In genomic region chr6:45003400-45003799, GRCh38 we compare ENCODE assay signal across 17 cellular contexts.
"Had no signal": no experiment of that assay in that cellular context is flagged by ENCODE, and none has a peak within 500 bp of the region (broad histone marks: within the 10 kb centered on the region; RNA-seq: fewer than 3 reads in every experiment).

No MANE protein-coding gene starts in this region.

- H3K4me3 ChIP-seq: colonic mucosa, left ventricle myocardium inferior, sigmoid colon, spleen, suprapubic skin, upper lobe of left lung had no signal

- H3K4me1 Mint-ChIP-seq: brain, nephron progenitor cell had no signal

- H3K36me3 ChIP-seq: colonic mucosa, left ventricle myocardium inferior, sigmoid colon, spleen, suprapubic skin, upper lobe of left lung had no signal

- H3K27me3 Mint-ChIP-seq: activated naive CD8-positive, alpha-beta T cell treated with anti-CD3 and anti-CD28 coated beads for 36 hours; brain; stimulated activated naive CD8-positive, alpha-beta T cell treated with anti-CD3 and anti-CD28 coated beads, Interleukin-15, Interleukin-2, amounts not matched to agents 100 ng/mL and 50 ng/mL, for 24 hours; T-cell had no signal

- H3K36me3 Mint-ChIP-seq: T-cell had no signal

- H3K27ac Mint-ChIP-seq: brain; nephron progenitor cell; stimulated activated naive CD8-positive, alpha-beta T cell treated with anti-CD3 and anti-CD28 coated beads, Interleukin-15, Interleukin-2, amounts not matched to agents 100 ng/mL and 50 ng/mL, for 24 hours had no signal

- H3K4me3 Mint-ChIP-seq: activated naive CD8-positive, alpha-beta T cell treated with anti-CD3 and anti-CD28 coated beads for 36 hours; brain; nephron progenitor cell; stimulated activated naive CD8-positive, alpha-beta T cell treated with anti-CD3 and anti-CD28 coated beads, Interleukin-15, Interleukin-2, amounts not matched to agents 100 ng/mL and 50 ng/mL, for 24 hours; T-cell had no signal

- H3K9me3 Mint-ChIP-seq: brain; nephron progenitor cell; stimulated activated naive CD8-positive, alpha-beta T cell treated with anti-CD3 and anti-CD28 coated beads, Interleukin-15, Interleukin-2, amounts not matched to agents 100 ng/mL and 50 ng/mL, for 24 hours; T-cell had no signal

- H3K4me1 ChIP-seq: colonic mucosa, left ventricle myocardium inferior, spleen, suprapubic skin, upper lobe of left lung had no signal

- H3K27me3 ChIP-seq: colonic mucosa, sigmoid colon, spleen, suprapubic skin, upper lobe of left lung had no signal

- H3K27ac ChIP-seq: colonic mucosa, left ventricle myocardium inferior, sigmoid colon, spleen, suprapubic skin, upper lobe of left lung had no signal

- ATAC-seq: esophagus mucosa, T-cell had no signal

- H3K9me3 ChIP-seq: colonic mucosa, left ventricle myocardium inferior, sigmoid colon, spleen, suprapubic skin, upper lobe of left lung had no signal

- DNase-seq: activated CD4-positive, alpha-beta T cell treated with anti-CD3 and anti-CD28 coated beads, Interleukin-2, amount 50 U/mL, for 1 hour; activated CD8-positive, alpha-beta memory T cell treated with anti-CD3 and anti-CD28 coated beads for 24 hours; activated naive CD8-positive, alpha-beta T cell treated with anti-CD3 and anti-CD28 coated beads for 36 hours; amygdala; central memory CD4-positive, alpha-beta T cell; colonic mucosa; left ventricle myocardium inferior; mesenchymal stem cell; nephron progenitor cell; sigmoid colon; spleen; T-cell; upper lobe of left lung had no signal
